Comparison of ENCODE assay signal across 1 cellular context in the genomic region with DNA sequence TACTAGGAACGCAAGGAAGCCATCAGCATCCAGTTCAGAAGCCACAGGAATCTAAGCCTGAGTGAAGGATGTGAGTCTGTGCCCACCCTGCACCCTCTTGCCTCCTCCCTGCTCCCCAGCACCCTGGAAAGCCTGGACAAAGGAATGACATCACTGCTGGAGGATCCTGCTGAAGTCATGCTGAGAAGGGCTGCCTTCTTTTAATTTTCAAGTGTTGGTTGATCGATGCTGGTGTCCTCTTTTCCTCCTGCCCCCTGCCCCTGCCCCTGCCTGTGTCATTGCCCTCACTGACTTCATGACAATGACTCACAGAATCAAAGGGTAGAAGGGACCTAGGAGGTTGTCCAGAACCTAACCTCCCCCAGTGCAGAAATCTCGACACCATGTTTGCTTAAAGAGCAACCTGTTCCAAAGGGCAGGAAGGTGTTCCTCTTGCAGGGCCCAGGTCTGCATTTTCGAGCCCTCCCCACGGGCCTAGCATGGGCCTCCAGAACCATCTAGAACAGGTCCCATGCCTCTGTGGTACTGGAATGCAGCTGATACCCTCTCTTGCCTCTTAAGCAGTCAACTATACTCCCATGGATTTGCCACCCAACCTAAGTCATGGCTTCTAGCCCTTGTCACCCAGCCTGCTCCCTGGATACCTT.
TF ChIP-seq lines count a peak whose summit lies in the region.

No MANE protein-coding gene starts in this region.

TF ChIP-seq in HepG2, 621 proteins besides CTCF, POLR2A, EP300 and RAD21 (continued from another document and continues in another):
- TF ChIP-seq, protein P1, sequence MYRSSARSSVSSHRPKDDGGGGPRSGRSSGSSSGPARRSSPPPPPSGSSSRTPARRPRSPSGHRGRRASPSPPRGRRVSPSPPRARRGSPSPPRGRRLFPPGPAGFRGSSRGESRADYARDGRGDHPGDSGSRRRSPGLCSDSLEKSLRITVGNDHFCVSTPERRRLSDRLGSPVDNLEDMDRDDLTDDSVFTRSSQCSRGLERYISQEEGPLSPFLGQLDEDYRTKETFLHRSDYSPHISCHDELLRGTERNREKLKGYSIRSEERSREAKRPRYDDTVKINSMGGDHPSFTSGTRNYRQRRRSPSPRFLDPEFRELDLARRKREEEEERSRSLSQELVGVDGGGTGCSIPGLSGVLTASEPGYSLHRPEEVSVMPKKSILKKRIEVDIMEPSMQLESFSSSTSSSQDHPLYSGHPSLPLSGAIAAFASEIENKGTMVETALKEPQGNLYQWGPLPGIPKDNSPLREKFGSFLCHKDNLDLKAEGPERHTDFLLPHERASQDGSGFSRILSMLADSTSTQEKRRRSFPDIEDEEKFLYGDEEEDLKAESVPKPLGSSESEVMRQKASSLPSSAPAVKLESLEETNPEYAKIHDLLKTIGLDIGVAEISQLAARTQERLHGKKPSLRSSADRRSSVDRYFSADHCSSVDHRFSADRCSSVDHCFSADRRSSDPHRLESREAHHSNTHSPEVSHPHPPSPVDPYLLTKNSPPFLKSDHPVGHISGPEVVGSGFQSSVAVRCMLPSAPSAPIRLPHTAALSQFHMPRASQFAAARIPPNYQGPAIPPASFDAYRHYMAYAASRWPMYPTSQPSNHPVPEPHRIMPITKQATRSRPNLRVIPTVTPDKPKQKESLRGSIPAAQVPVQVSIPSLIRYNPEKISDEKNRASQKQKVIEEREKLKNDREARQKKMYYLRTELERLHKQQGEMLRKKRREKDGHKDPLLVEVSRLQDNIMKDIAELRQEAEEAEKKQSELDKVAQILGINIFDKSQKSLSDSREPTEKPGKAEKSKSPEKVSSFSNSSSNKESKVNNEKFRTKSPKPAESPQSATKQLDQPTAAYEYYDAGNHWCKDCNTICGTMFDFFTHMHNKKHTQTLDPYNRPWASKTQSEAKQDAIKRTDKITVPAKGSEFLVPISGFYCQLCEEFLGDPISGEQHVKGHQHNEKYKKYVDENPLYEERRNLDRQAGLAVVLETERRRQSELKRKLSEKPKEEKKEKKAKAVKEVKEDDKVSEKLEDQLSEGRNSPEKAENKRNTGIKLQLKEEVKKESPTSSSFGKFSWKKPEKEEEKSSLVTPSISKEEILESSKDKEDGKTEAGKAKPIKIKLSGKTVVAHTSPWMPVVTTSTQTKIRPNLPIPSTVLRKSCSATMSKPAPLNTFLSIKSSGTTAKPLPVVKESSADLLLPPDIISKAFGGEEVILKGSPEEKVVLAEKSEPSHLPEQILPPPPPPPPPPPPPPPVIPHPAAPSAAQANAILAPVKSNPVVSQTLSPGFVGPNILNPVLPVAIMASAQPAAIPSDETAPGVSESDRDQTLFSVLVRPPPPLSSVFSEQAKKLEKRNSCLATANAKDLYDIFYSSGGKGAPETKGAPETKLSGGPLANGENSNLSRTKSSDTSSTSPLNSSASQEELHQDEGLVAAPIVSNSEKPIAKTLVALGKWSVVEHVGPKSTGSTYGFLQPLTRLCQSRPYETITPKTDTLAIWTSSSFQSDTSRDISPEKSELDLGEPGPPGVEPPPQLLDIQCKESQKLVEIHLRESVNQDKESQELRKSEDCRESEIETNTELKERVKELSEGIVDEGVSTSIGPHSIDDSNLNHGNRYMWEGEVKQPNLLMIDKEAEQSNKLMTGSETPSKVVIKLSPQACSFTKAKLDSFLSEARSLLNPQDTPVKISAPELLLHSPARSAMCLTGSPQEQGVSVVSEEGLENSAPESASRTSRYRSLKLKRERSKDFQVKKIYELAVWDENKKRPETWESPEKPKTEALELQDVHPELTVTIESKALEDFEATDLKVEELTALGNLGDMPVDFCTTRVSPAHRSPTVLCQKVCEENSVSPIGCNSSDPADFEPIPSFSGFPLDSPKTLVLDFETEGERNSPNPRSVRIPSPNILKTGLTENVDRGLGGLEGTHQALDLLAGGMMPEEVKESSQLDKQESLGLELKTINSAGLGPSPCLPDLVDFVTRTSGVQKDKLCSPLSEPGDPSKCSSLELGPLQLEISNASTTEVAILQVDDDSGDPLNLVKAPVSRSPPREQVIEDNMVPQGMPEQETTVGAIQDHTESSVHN (CRISPR knock-in tag; IDR thresholded peaks at IDR 0.05) = no peak
- TF ChIP-seq, protein P2, sequence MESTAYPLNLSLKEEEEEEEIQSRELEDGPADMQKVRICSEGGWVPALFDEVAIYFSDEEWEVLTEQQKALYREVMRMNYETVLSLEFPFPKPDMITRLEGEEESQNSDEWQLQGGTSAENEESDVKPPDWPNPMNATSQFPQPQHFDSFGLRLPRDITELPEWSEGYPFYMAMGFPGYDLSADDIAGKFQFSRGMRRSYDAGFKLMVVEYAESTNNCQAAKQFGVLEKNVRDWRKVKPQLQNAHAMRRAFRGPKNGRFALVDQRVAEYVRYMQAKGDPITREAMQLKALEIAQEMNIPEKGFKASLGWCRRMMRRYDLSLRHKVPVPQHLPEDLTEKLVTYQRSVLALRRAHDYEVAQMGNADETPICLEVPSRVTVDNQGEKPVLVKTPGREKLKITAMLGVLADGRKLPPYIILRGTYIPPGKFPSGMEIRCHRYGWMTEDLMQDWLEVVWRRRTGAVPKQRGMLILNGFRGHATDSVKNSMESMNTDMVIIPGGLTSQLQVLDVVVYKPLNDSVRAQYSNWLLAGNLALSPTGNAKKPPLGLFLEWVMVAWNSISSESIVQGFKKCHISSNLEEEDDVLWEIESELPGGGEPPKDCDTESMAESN (CRISPR knock-in tag; conservative IDR thresholded peaks at IDR 0.05) = peak; percentile 43; the same call in 1 of the 2 replicates
- TF ChIP-seq, protein P3, sequence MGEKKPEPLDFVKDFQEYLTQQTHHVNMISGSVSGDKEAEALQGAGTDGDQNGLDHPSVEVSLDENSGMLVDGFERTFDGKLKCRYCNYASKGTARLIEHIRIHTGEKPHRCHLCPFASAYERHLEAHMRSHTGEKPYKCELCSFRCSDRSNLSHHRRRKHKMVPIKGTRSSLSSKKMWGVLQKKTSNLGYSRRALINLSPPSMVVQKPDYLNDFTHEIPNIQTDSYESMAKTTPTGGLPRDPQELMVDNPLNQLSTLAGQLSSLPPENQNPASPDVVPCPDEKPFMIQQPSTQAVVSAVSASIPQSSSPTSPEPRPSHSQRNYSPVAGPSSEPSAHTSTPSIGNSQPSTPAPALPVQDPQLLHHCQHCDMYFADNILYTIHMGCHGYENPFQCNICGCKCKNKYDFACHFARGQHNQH (CRISPR knock-in tag; IDR thresholded peaks at IDR 0.05) = no peak
- TF ChIP-seq ZNF672 (CRISPR knock-in tag; IDR thresholded peaks at IDR 0.05) (no peak), XRCC5 (optimal IDR thresholded peaks at IDR 0.05; ENCODE audit: low read length) (peak; percentile 56), HMG20B (CRISPR knock-in tag; conservative IDR thresholded peaks at IDR 0.05) (peak; percentile 87), ZNF788 (CRISPR knock-in tag; IDR thresholded peaks at IDR 0.05; ENCODE audit: borderline replicate concordance) (no peak), ZFP90 (CRISPR knock-in tag; IDR thresholded peaks at IDR 0.05; ENCODE audit: borderline replicate concordance) (no peak), HDAC1 (CRISPR knock-in tag; IDR thresholded peaks at IDR 0.05) (peak; percentile 70), CREB1 (IDR thresholded peaks at IDR 0.05) (peak; percentile 51; the same call in 1 of the 2 replicates), CREB1 (CRISPR knock-in tag; IDR thresholded peaks at IDR 0.05) (peak; percentile 70), SRF (IDR thresholded peaks at IDR 0.05; ENCODE audit: low read depth, low read length) (no peak), HDAC6 (IDR thresholded peaks at IDR 0.05; ENCODE audit: low read depth, low read length) (no peak), MIER3 (CRISPR knock-in tag; IDR thresholded peaks at IDR 0.05; ENCODE audit: borderline replicate concordance) (no peak), CEBPB (IDR thresholded peaks at IDR 0.05; ENCODE audit: borderline replicate concordance, low read depth, low read length) (0 out of 2 replicates have a peak, but pooled peaks have one; percentile 13), ZBTB7A (CRISPR knock-in tag; IDR thresholded peaks at IDR 0.05) (peak; percentile 34), EED (CRISPR knock-in tag; IDR thresholded peaks at IDR 0.05) (peak; percentile 13; the same call in 1 of the 2 replicates), TARDBP (CRISPR knock-in tag; IDR thresholded peaks at IDR 0.05) (peak; percentile 76), ATF7 (IDR thresholded peaks at IDR 0.05) (0 out of 2 replicates have a peak, but pooled peaks have one; percentile 43), ATF7 (CRISPR knock-in tag; IDR thresholded peaks at IDR 0.05) (0 out of 2 replicates have a peak, but pooled peaks have one; percentile 42), SAP130 (CRISPR knock-in tag; IDR thresholded peaks at IDR 0.05; ENCODE audit: low read depth) (peak; percentile 73), ZNF644 (CRISPR knock-in tag; IDR thresholded peaks at IDR 0.05; ENCODE audit: low read depth) (0 out of 2 replicates have a peak, but pooled peaks have one; percentile 44), ISX (CRISPR knock-in tag; conservative IDR thresholded peaks at IDR 0.05) (no peak), HMG20A (CRISPR knock-in tag; IDR thresholded peaks at IDR 0.05; ENCODE audit: borderline replicate concordance) (peak; percentile 53; the same call in 1 of the 2 replicates), ETV6 (CRISPR knock-in tag; conservative IDR thresholded peaks at IDR 0.05) (no peak), RXRB (CRISPR knock-in tag; IDR thresholded peaks at IDR 0.05; ENCODE audit: borderline replicate concordance) (peak; percentile 73), NR1H2 (CRISPR knock-in tag; IDR thresholded peaks at IDR 0.05; ENCODE audit: borderline replicate concordance, low read depth) (no peak), ELF3 (CRISPR knock-in tag; IDR thresholded peaks at IDR 0.05) (peak; percentile 52; the same call in 1 of the 2 replicates)
- TF ChIP-seq, protein P4, sequence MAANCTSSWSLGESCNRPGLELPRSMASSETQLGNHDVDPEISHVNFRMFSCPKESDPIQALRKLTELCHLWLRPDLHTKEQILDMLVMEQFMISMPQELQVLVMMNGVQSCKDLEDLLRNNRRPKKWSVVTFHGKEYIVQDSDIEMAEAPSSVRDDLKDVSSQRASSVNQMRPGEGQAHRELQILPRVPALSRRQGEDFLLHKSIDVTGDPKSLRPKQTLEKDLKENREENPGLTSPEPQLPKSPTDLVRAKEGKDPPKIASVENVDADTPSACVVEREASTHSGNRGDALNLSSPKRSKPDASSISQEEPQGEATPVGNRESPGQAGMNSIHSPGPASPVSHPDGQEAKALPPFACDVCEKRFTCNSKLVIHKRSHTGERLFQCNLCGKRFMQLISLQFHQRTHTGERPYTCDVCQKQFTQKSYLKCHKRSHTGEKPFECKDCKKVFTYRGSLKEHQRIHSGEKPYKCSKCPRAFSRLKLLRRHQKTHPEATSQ (CRISPR knock-in tag; IDR thresholded peaks at IDR 0.05; ENCODE audit: borderline replicate concordance) = no peak
- TF ChIP-seq, protein P5, sequence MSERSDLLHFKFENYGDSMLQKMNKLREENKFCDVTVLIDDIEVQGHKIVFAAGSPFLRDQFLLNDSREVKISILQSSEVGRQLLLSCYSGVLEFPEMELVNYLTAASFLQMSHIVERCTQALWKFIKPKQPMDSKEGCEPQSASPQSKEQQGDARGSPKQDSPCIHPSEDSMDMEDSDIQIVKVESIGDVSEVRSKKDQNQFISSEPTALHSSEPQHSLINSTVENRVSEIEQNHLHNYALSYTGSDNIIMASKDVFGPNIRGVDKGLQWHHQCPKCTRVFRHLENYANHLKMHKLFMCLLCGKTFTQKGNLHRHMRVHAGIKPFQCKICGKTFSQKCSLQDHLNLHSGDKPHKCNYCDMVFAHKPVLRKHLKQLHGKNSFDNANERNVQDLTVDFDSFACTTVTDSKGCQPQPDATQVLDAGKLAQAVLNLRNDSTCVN (CRISPR knock-in tag; IDR thresholded peaks at IDR 0.05; ENCODE audit: borderline replicate concordance) = peak; percentile 99
- TF ChIP-seq, protein P6, sequence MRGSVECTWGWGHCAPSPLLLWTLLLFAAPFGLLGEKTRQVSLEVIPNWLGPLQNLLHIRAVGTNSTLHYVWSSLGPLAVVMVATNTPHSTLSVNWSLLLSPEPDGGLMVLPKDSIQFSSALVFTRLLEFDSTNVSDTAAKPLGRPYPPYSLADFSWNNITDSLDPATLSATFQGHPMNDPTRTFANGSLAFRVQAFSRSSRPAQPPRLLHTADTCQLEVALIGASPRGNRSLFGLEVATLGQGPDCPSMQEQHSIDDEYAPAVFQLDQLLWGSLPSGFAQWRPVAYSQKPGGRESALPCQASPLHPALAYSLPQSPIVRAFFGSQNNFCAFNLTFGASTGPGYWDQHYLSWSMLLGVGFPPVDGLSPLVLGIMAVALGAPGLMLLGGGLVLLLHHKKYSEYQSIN (CRISPR knock-in tag; IDR thresholded peaks at IDR 0.05; ENCODE audit: borderline replicate concordance) = no peak
- TF ChIP-seq, protein P7, sequence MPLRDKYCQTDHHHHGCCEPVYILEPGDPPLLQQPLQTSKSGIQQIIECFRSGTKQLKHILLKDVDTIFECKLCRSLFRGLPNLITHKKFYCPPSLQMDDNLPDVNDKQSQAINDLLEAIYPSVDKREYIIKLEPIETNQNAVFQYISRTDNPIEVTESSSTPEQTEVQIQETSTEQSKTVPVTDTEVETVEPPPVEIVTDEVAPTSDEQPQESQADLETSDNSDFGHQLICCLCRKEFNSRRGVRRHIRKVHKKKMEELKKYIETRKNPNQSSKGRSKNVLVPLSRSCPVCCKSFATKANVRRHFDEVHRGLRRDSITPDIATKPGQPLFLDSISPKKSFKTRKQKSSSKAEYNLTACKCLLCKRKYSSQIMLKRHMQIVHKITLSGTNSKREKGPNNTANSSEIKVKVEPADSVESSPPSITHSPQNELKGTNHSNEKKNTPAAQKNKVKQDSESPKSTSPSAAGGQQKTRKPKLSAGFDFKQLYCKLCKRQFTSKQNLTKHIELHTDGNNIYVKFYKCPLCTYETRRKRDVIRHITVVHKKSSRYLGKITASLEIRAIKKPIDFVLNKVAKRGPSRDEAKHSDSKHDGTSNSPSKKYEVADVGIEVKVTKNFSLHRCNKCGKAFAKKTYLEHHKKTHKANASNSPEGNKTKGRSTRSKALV (CRISPR knock-in tag; IDR thresholded peaks at IDR 0.05) = no peak
- TF ChIP-seq, protein P8, sequence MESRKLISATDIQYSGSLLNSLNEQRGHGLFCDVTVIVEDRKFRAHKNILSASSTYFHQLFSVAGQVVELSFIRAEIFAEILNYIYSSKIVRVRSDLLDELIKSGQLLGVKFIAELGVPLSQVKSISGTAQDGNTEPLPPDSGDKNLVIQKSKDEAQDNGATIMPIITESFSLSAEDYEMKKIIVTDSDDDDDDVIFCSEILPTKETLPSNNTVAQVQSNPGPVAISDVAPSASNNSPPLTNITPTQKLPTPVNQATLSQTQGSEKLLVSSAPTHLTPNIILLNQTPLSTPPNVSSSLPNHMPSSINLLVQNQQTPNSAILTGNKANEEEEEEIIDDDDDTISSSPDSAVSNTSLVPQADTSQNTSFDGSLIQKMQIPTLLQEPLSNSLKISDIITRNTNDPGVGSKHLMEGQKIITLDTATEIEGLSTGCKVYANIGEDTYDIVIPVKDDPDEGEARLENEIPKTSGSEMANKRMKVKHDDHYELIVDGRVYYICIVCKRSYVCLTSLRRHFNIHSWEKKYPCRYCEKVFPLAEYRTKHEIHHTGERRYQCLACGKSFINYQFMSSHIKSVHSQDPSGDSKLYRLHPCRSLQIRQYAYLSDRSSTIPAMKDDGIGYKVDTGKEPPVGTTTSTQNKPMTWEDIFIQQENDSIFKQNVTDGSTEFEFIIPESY (CRISPR knock-in tag; IDR thresholded peaks at IDR 0.05) = no peak
